ENCODE assay signal across 8 cellular contexts in genomic region chrX:46573331-46573895, GRCh38. TPM values are rescaled to one million over a fixed set of nuclear protein-coding genes. Genes with fewer than 3 reads are reported as not detected.
DNase-seq lines count a peak whose midpoint lies in the region; ATAC-seq and TF ChIP-seq lines count a peak whose summit lies in the region.

Gene CHST7 (plus strand): TSS chrX:46573765. CDS start chrX:46573932, 167 bp downstream.

- intact Hi-C loops in activated CD8-positive, alpha-beta T cell treated with anti-CD3 and anti-CD28 coated beads for 36 hours (cut with micrococcal nuclease) = loop anchor here (2.0 kb wide), 1 partner anchor 29 kb away; the partner anchor contains the start of gene ZNF674

- H3K27ac Mint-ChIP-seq in activated CD8-positive, alpha-beta T cell treated with anti-CD3 and anti-CD28 coated beads for 36 hours = peak within 1 kb of the TSS; percentile 91
- H3K27ac Mint-ChIP-seq in effector memory CD8-positive, alpha-beta T cell = peak within 1 kb of the TSS; percentile 76 to 90

- peak within 1 kb of the TSS; percentile 75 for H3K4me3 Mint-ChIP-seq in activated CD8-positive, alpha-beta T cell treated with anti-CD3 and anti-CD28 coated beads for 36 hours
- peak within 1 kb of the TSS; percentile 74 to 81 for H3K4me3 Mint-ChIP-seq in effector memory CD8-positive, alpha-beta T cell

- no peaks in the 10 kb centered on the region for H3K9me3 Mint-ChIP-seq in activated CD8-positive, alpha-beta T cell treated with anti-CD3 and anti-CD28 coated beads for 36 hours
- no peaks in the 10 kb centered on the region for H3K9me3 Mint-ChIP-seq in effector memory CD8-positive, alpha-beta T cell

- peaks cover 38% of the 10 kb centered on the region for H3K4me1 Mint-ChIP-seq in activated CD8-positive, alpha-beta T cell treated with anti-CD3 and anti-CD28 coated beads for 36 hours (ENCODE audit: low read depth)
- peaks cover 29 to 36% of the 10 kb centered on the region in 2 donors for H3K4me1 Mint-ChIP-seq in effector memory CD8-positive, alpha-beta T cell (ENCODE audit: low read depth in 2 of 2)

- ATAC-seq in GM19025 (IDR thresholded peaks at IDR 0.05; ENCODE audit: low read depth, unreplicated experiment) (peak; percentile 42), HG03342 (IDR thresholded peaks at IDR 0.05; ENCODE audit: unreplicated experiment) (peak; percentile 30)
- ATAC-seq in activated CD8-positive, alpha-beta T cell treated with anti-CD3 and anti-CD28 coated beads for 36 hours = peak; percentile 56
- peak; percentile 60 for ATAC-seq in effector memory CD8-positive, alpha-beta T cell (replicated peaks)

- peaks cover 3% of the 10 kb centered on the region for H3K27me3 Mint-ChIP-seq in activated CD8-positive, alpha-beta T cell treated with anti-CD3 and anti-CD28 coated beads for 36 hours
- H3K27me3 Mint-ChIP-seq in effector memory CD8-positive, alpha-beta T cell = no peaks in the 10 kb centered on the region

- no peaks in the 10 kb centered on the region for H3K36me3 Mint-ChIP-seq in activated CD8-positive, alpha-beta T cell treated with anti-CD3 and anti-CD28 coated beads for 36 hours (ENCODE audit: low read depth)
- no peaks in the 10 kb centered on the region for H3K36me3 Mint-ChIP-seq in effector memory CD8-positive, alpha-beta T cell (ENCODE audit: insufficient read depth)

- peak within 1 kb of the TSS; percentile 59 for H3K4me3 ChIP-seq in AG10803 (ENCODE audit: low read length)

- CTCF ChIA-PET in activated CD8-positive, alpha-beta T cell treated with anti-CD3 and anti-CD28 coated beads for 36 hours (lab: Charles Lee) = interaction anchor here (1.0 to 1.4 kb wide), 3 partner anchors 14 to 187 kb away, joined by 3 read pairs; no protein-coding TSS in a partner anchor

- TF ChIP-seq CTCF in AG10803 (conservative IDR thresholded peaks at IDR 0.05; ENCODE audit: low read length) = peak; percentile 40
- TF ChIP-seq CTCF in activated CD8-positive, alpha-beta T cell treated with anti-CD3 and anti-CD28 coated beads for 36 hours (IDR thresholded peaks at IDR 0.05) = no peak

- DNase-seq in AG10803 (ENCODE audit: low read depth) = peak; percentile 54
- DNase-seq in NCI-H748 treated with DMSO at 0.1 percent for 48 hours (lab: John Stamatoyannopoulos, UW) = peak; percentile 69
- peak; percentile 68 for DNase-seq in activated CD8-positive, alpha-beta T cell treated with anti-CD3 and anti-CD28 coated beads for 36 hours
- peak; percentile 42 to 57 (median 43) for DNase-seq in effector memory CD8-positive, alpha-beta T cell
- DNase-seq in lung microvascular endothelial cell (ENCODE audit: low read depth in 2 of 2) = peak; percentile 71 to 83
- DNase-seq in stimulated activated CD8-positive, alpha-beta memory T cell treated with anti-CD3 and anti-CD28 coated beads, Interleukin-7, amount 100 ng/mL, for 4 hours (ENCODE audit: low read depth in 2 of 2) = peak; percentile 26 to 68

- POLR2A ChIA-PET in activated CD8-positive, alpha-beta T cell treated with anti-CD3 and anti-CD28 coated beads for 36 hours (lab: Charles Lee) = interaction anchor here (0.9 kb wide), 1 partner anchor 14 kb away, joined by 3 read pairs; no protein-coding TSS in a partner anchor

RNA-seq across cellular contexts. Expression of gene CHST7, which starts in this region (rescaled TPM):
- 1 to 10 TPM; 2.5 to 2.8 TPM for total RNA-seq in activated CD8-positive, alpha-beta T cell treated with anti-CD3 and anti-CD28 coated beads for 36 hours
- total RNA-seq in lung microvascular endothelial cell = 24.2 and 34.5 TPM in 2 replicates

Comparison
In these comparisons a context has a peak if more than half of its experiments do, and no peak if none do; other contexts are left out.
1. Peak in every context shown above with its lines: DNase-seq, ATAC-seq and H3K4me3 ChIP-seq.